Comparison of ENCODE assay signal across 1 cellular context in genomic region chr19:17830567-17831418, GRCh38.
TF ChIP-seq lines count a peak whose summit lies in the region.

No MANE protein-coding gene starts in this region.

TF ChIP-seq in HepG2, 621 proteins besides CTCF, POLR2A, EP300 and RAD21:
- TF ChIP-seq SMAD1 (CRISPR knock-in tag; IDR thresholded peaks at IDR 0.05; ENCODE audit: borderline replicate concordance, low read depth) (no peak), KLF11 (CRISPR knock-in tag; IDR thresholded peaks at IDR 0.05) (no peak), MYPOP (CRISPR knock-in tag; IDR thresholded peaks at IDR 0.05) (no peak), SRF (IDR thresholded peaks at IDR 0.05; ENCODE audit: low read depth, low read length) (no peak), ASH2L (IDR thresholded peaks at IDR 0.05; ENCODE audit: insufficient read length, low read depth, low read length) (no peak), POLR2AphosphoS5 (IDR thresholded peaks at IDR 0.05; ENCODE audit: low read depth, low read length) (no peak), POLR2G (IDR thresholded peaks at IDR 0.05; ENCODE audit: low read depth, low read length) (no peak), ZNF3 (CRISPR knock-in tag; IDR thresholded peaks at IDR 0.05) (no peak), HOXD1 (CRISPR knock-in tag; IDR thresholded peaks at IDR 0.05) (no peak), ISL2 (CRISPR knock-in tag; IDR thresholded peaks at IDR 0.05) (no peak), ZNF337 (CRISPR knock-in tag; IDR thresholded peaks at IDR 0.05; ENCODE audit: borderline replicate concordance, low read depth) (no peak), ZNF232 (CRISPR knock-in tag; IDR thresholded peaks at IDR 0.05; ENCODE audit: borderline replicate concordance) (no peak), HNF4G (IDR thresholded peaks at IDR 0.05; ENCODE audit: borderline replicate concordance, low read depth, low read length) (no peak), HNF4G (CRISPR knock-in tag; IDR thresholded peaks at IDR 0.05; ENCODE audit: borderline replicate concordance, low read depth) (no peak), HIC2 (CRISPR knock-in tag; IDR thresholded peaks at IDR 0.05; ENCODE audit: low read depth) (no peak), ZNF256 (CRISPR knock-in tag; conservative IDR thresholded peaks at IDR 0.05) (no peak), FOXM1 (CRISPR knock-in tag; IDR thresholded peaks at IDR 0.05) (no peak), YY1 (IDR thresholded peaks at IDR 0.05; ENCODE audit: insufficient read depth, insufficient replicate concordance, low read depth, low read length) (no peak), KMT2A (CRISPR knock-in tag; IDR thresholded peaks at IDR 0.05) (no peak), ZBTB38 (CRISPR knock-in tag; IDR thresholded peaks at IDR 0.05) (0 out of 2 replicates have a peak, but pooled peaks have one; percentile 15), GLI4 (CRISPR knock-in tag; IDR thresholded peaks at IDR 0.05; ENCODE audit: borderline replicate concordance) (no peak), RBFOX2 (IDR thresholded peaks at IDR 0.05; ENCODE audit: low read depth, low read length) (peak; percentile 32; the same call in 1 of the 2 replicates), ZNF816 (CRISPR knock-in tag; IDR thresholded peaks at IDR 0.05; ENCODE audit: borderline replicate concordance) (no peak), ZNF567 (CRISPR knock-in tag; IDR thresholded peaks at IDR 0.05; ENCODE audit: borderline replicate concordance) (no peak)
- TF ChIP-seq, protein P1, sequence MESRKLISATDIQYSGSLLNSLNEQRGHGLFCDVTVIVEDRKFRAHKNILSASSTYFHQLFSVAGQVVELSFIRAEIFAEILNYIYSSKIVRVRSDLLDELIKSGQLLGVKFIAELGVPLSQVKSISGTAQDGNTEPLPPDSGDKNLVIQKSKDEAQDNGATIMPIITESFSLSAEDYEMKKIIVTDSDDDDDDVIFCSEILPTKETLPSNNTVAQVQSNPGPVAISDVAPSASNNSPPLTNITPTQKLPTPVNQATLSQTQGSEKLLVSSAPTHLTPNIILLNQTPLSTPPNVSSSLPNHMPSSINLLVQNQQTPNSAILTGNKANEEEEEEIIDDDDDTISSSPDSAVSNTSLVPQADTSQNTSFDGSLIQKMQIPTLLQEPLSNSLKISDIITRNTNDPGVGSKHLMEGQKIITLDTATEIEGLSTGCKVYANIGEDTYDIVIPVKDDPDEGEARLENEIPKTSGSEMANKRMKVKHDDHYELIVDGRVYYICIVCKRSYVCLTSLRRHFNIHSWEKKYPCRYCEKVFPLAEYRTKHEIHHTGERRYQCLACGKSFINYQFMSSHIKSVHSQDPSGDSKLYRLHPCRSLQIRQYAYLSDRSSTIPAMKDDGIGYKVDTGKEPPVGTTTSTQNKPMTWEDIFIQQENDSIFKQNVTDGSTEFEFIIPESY (CRISPR knock-in tag; IDR thresholded peaks at IDR 0.05): peak; percentile 77; the same call in 1 of the 2 replicates
- TF ChIP-seq, protein P2, sequence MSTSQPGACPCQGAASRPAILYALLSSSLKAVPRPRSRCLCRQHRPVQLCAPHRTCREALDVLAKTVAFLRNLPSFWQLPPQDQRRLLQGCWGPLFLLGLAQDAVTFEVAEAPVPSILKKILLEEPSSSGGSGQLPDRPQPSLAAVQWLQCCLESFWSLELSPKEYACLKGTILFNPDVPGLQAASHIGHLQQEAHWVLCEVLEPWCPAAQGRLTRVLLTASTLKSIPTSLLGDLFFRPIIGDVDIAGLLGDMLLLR (CRISPR knock-in tag; IDR thresholded peaks at IDR 0.05): no peak
